Comparison of ENCODE assay signal across 1 cellular context in genomic region chr12:54054442-54055332, GRCh38.
TF ChIP-seq lines count a peak whose summit lies in the region.

No MANE protein-coding gene starts in this region.

TF ChIP-seq in H1, 55 proteins besides CTCF, POLR2A, EP300 and RAD21:
- TF ChIP-seq SUZ12 (IDR thresholded peaks at IDR 0.05; ENCODE audit: low read length) (peak; percentile 27), EZH2 (IDR thresholded peaks at IDR 0.05; ENCODE audit: low read depth, low read length, severe bottlenecking) (peak; percentile 58), ZNF274 (IDR thresholded peaks at IDR 0.05; ENCODE audit: borderline replicate concordance, extremely low read depth, low read length) (no peak), RNF2 (IDR thresholded peaks at IDR 0.05; ENCODE audit: borderline replicate concordance, low read depth, low read length, missing control alignments, poor library complexity, severe bottlenecking) (peak; percentile 72)
